In genomic region chr10:43118631-43119415, GRCh38 we compare ENCODE assay signal across 26 cellular contexts. TPM values are rescaled to one million over a fixed set of nuclear protein-coding genes. Genes with fewer than 3 reads are reported as not detected.
A peak's percentile ranks its signal among the peaks of the same experiment; 100 is the strongest.
DNase-seq lines count a peak whose midpoint lies in the region; ATAC-seq and TF ChIP-seq lines count a peak whose summit lies in the region.
"Had no signal": no experiment of that assay in that cellular context is flagged by ENCODE, and none has a peak within 500 bp of the region (broad histone marks: within the 10 kb centered on the region; RNA-seq: fewer than 3 reads in every experiment).

No MANE protein-coding gene starts in this region.

- ATAC-seq in activated CD8-positive, alpha-beta T cell treated with anti-CD3 and anti-CD28 coated beads, Interleukin-2, amount 10 ng/mL, durations not matched to agents 7 days and 5 days = no peak
- ATAC-seq in activated CD8-positive, alpha-beta T cell treated with anti-CD3 and anti-CD28 coated beads for 36 hours = no peak
- no peak for ATAC-seq in CD4-positive, CD25-positive, alpha-beta regulatory T cell (ENCODE audit: low read depth in 2 of 2)
- ATAC-seq in effector memory CD8-positive, alpha-beta T cell (replicated peaks) = no peak
- ATAC-seq in HG02884 (IDR thresholded peaks at IDR 0.05; ENCODE audit: unreplicated experiment) = no peak
- ATAC-seq: mucosa of descending colon, right cardiac atrium had no signal

- no peaks in the 10 kb centered on the region for H3K9me3 Mint-ChIP-seq in activated CD8-positive, alpha-beta T cell treated with anti-CD3 and anti-CD28 coated beads, Interleukin-2, amount 10 ng/mL, durations not matched to agents 7 days and 5 days (ENCODE audit: insufficient read depth)
- H3K9me3 Mint-ChIP-seq in activated CD8-positive, alpha-beta T cell treated with anti-CD3 and anti-CD28 coated beads for 36 hours = no peaks in the 10 kb centered on the region
- H3K9me3 Mint-ChIP-seq in CD4-positive, CD25-positive, alpha-beta regulatory T cell = no peaks in the 10 kb centered on the region
- no peaks in the 10 kb centered on the region for H3K9me3 Mint-ChIP-seq in effector memory CD8-positive, alpha-beta T cell
- H3K9me3 Mint-ChIP-seq in MCF 10A (ENCODE audit: unreplicated experiment) = no peaks in the 10 kb centered on the region
- H3K9me3 Mint-ChIP-seq: IgD-negative memory B cell, nephron progenitor cell had no signal

- CTCF ChIA-PET in activated CD8-positive, alpha-beta T cell treated with anti-CD3 and anti-CD28 coated beads, Interleukin-2, amount 10 ng/mL, durations not matched to agents 7 days and 5 days (lab: Charles Lee) = no interaction called here
- CTCF ChIA-PET in activated CD8-positive, alpha-beta T cell treated with anti-CD3 and anti-CD28 coated beads for 36 hours (lab: Charles Lee) = interaction anchor here (7.0 kb wide), 1 partner anchor 85 kb away, joined by 26 read pairs; no protein-coding TSS in a partner anchor
- CTCF ChIA-PET in MCF 10A (lab: Yijun Ruan, JAX) = interaction anchor here (1.2 kb wide), 1 partner anchor 9 kb away, joined by 3 read pairs; no protein-coding TSS in a partner anchor

- no peaks in the 10 kb centered on the region for H3K36me3 Mint-ChIP-seq in activated CD8-positive, alpha-beta T cell treated with anti-CD3 and anti-CD28 coated beads, Interleukin-2, amount 10 ng/mL, durations not matched to agents 7 days and 5 days (ENCODE audit: low read depth)
- no peaks in the 10 kb centered on the region for H3K36me3 Mint-ChIP-seq in activated CD8-positive, alpha-beta T cell treated with anti-CD3 and anti-CD28 coated beads for 36 hours (ENCODE audit: low read depth)
- H3K36me3 Mint-ChIP-seq in CD4-positive, CD25-positive, alpha-beta regulatory T cell = no peaks in the 10 kb centered on the region
- no peaks in the 10 kb centered on the region for H3K36me3 Mint-ChIP-seq in effector memory CD8-positive, alpha-beta T cell (ENCODE audit: insufficient read depth)
- no peaks in the 10 kb centered on the region for H3K36me3 Mint-ChIP-seq in MCF 10A (ENCODE audit: insufficient read depth, unreplicated experiment)
- H3K36me3 Mint-ChIP-seq: IgD-negative memory B cell had no signal

- H3K4me1 ChIP-seq in CD4-positive, CD25-positive, alpha-beta regulatory T cell (ENCODE audit: control insufficient read depth, insufficient read depth, low read length, poor library complexity, severe bottlenecking) = peaks cover 35% of the 10 kb centered on the region
- H3K4me1 ChIP-seq in osteoblast (ENCODE audit: insufficient read depth, low read length) (no peaks in the 10 kb centered on the region), uterus (no peaks in the 10 kb centered on the region)
- H3K4me1 ChIP-seq: HAP-1 had no signal

- intact Hi-C loops in activated CD8-positive, alpha-beta T cell treated with anti-CD3 and anti-CD28 coated beads for 36 hours (cut with micrococcal nuclease) = no loop called here
- intact Hi-C loops in uterus (cut with DNase I; ENCODE audit: low total_unique reads) = no loop called here
- intact Hi-C loops in MCF 10A (cut with micrococcal nuclease) = no loop called here

- no peaks in the 10 kb centered on the region for H3K27me3 ChIP-seq in CD4-positive, CD25-positive, alpha-beta regulatory T cell (ENCODE audit: control insufficient read depth, insufficient read depth, low read length)
- no peaks in the 10 kb centered on the region for H3K27me3 ChIP-seq in osteoblast (ENCODE audit: insufficient read depth, low read length)
- no peaks in the 10 kb centered on the region for H3K27me3 ChIP-seq in uterus
- H3K27me3 ChIP-seq: brain microvascular endothelial cell, upper lobe of left lung had no signal

- peak overlapping the region; percentile 52 for H3K27ac Mint-ChIP-seq in activated CD8-positive, alpha-beta T cell treated with anti-CD3 and anti-CD28 coated beads, Interleukin-2, amount 10 ng/mL, durations not matched to agents 7 days and 5 days
- H3K27ac Mint-ChIP-seq in activated CD8-positive, alpha-beta T cell treated with anti-CD3 and anti-CD28 coated beads for 36 hours = no peak overlapping the region
- peak overlapping the region in 2 of 3 donors; percentile 48 to 77 for H3K27ac Mint-ChIP-seq in CD4-positive, CD25-positive, alpha-beta regulatory T cell
- H3K27ac Mint-ChIP-seq in effector memory CD8-positive, alpha-beta T cell = peak overlapping the region; percentile 49 to 57
- H3K27ac Mint-ChIP-seq in MCF 10A (ENCODE audit: low read depth, unreplicated experiment) = no peak overlapping the region
- H3K27ac Mint-ChIP-seq: IgD-negative memory B cell, nephron progenitor cell had no signal

- H3K9me3 ChIP-seq in CD4-positive, CD25-positive, alpha-beta regulatory T cell (ENCODE audit: control insufficient read depth in 2 of 2, low read length in 2 of 2) = no peaks in the 10 kb centered on the region
- no peaks in the 10 kb centered on the region for H3K9me3 ChIP-seq in osteoblast (ENCODE audit: low read depth, low read length)
- H3K9me3 ChIP-seq in uterus = no peaks in the 10 kb centered on the region
- H3K9me3 ChIP-seq: HAP-1, mucosa of descending colon, upper lobe of left lung had no signal

- no peak overlapping the region for H3K4me3 ChIP-seq in CD4-positive, CD25-positive, alpha-beta regulatory T cell (ENCODE audit: low read depth, low read length)
- no peak overlapping the region for H3K4me3 ChIP-seq in osteoblast (ENCODE audit: insufficient read depth, low read length)
- no peak overlapping the region for H3K4me3 ChIP-seq in uterus
- H3K4me3 ChIP-seq: HAP-1, mucosa of descending colon, upper lobe of left lung had no signal

- no peak overlapping the region for H3K27ac ChIP-seq in CD4-positive, CD25-positive, alpha-beta regulatory T cell (ENCODE audit: insufficient read depth, low read length, poor library complexity, severe bottlenecking)
- no peak overlapping the region for H3K27ac ChIP-seq in osteoblast (ENCODE audit: low read depth, low read length)
- no peak overlapping the region for H3K27ac ChIP-seq in uterus
- H3K27ac ChIP-seq: brain microvascular endothelial cell, upper lobe of left lung had no signal

- BruUV-seq in MCF 10A (replicated peaks; lab: Mats Ljungman, UMichigan) = no TSS peak

- POLR2A ChIA-PET in activated CD8-positive, alpha-beta T cell treated with anti-CD3 and anti-CD28 coated beads, Interleukin-2, amount 10 ng/mL, durations not matched to agents 7 days and 5 days (lab: Charles Lee) = interaction anchor here (0.5 to 4.5 kb wide), 2 partner anchors 20 to 40 kb away, joined by 4 to 155 read pairs; partner anchors contain the start of gene CSGALNACT2
- POLR2A ChIA-PET in activated CD8-positive, alpha-beta T cell treated with anti-CD3 and anti-CD28 coated beads for 36 hours (lab: Charles Lee) = interaction anchor here (2.7 kb wide), 1 partner anchor 11 kb away, joined by 9 read pairs; no protein-coding TSS in a partner anchor
- POLR2A ChIA-PET in MCF 10A (lab: Yijun Ruan, JAX) = no interaction called here

- TF ChIP-seq CTCF in activated CD8-positive, alpha-beta T cell treated with anti-CD3 and anti-CD28 coated beads for 36 hours (IDR thresholded peaks at IDR 0.05) = no peak
- TF ChIP-seq CTCF in osteoblast (IDR thresholded peaks at IDR 0.05; ENCODE audit: extremely low read depth, low read depth, low read length) (no peak), uterus (IDR thresholded peaks at IDR 0.05) (no peak), MCF 10A (IDR thresholded peaks at IDR 0.05; ENCODE audit: unreplicated experiment) (no peak)

- TF ChIP-seq POLR2A in uterus (IDR thresholded peaks at IDR 0.05) = no peak

- H2AFZ ChIP-seq in osteoblast (ENCODE audit: low read length) = no peak overlapping the region

- H3K4me1 Mint-ChIP-seq in activated CD8-positive, alpha-beta T cell treated with anti-CD3 and anti-CD28 coated beads, Interleukin-2, amount 10 ng/mL, durations not matched to agents 7 days and 5 days (ENCODE audit: low read depth) = peaks cover 44% of the 10 kb centered on the region
- peaks cover 24% of the 10 kb centered on the region for H3K4me1 Mint-ChIP-seq in activated CD8-positive, alpha-beta T cell treated with anti-CD3 and anti-CD28 coated beads for 36 hours (ENCODE audit: low read depth)
- peaks cover 12 to 38% (median 25%) of the 10 kb centered on the region in 4 donors for H3K4me1 Mint-ChIP-seq in CD4-positive, CD25-positive, alpha-beta regulatory T cell
- peaks cover 21 to 23% of the 10 kb centered on the region in 2 donors for H3K4me1 Mint-ChIP-seq in effector memory CD8-positive, alpha-beta T cell (ENCODE audit: low read depth in 2 of 2)
- H3K4me1 Mint-ChIP-seq in MCF 10A (ENCODE audit: insufficient read depth, unreplicated experiment) = no peaks in the 10 kb centered on the region

- no peaks in the 10 kb centered on the region for H4K20me1 ChIP-seq in osteoblast (ENCODE audit: insufficient read depth, low read length)

- no peaks in the 10 kb centered on the region for H3K27me3 Mint-ChIP-seq in activated CD8-positive, alpha-beta T cell treated with anti-CD3 and anti-CD28 coated beads, Interleukin-2, amount 10 ng/mL, durations not matched to agents 7 days and 5 days (ENCODE audit: low read depth)
- no peaks in the 10 kb centered on the region for H3K27me3 Mint-ChIP-seq in activated CD8-positive, alpha-beta T cell treated with anti-CD3 and anti-CD28 coated beads for 36 hours
- no peaks in the 10 kb centered on the region for H3K27me3 Mint-ChIP-seq in CD4-positive, CD25-positive, alpha-beta regulatory T cell
- no peaks in the 10 kb centered on the region for H3K27me3 Mint-ChIP-seq in effector memory CD8-positive, alpha-beta T cell
- H3K27me3 Mint-ChIP-seq in MCF 10A (ENCODE audit: insufficient read depth, unreplicated experiment) = no peaks in the 10 kb centered on the region
- H3K27me3 Mint-ChIP-seq: IgD-negative memory B cell had no signal

- H3K79me2 ChIP-seq in osteoblast (ENCODE audit: insufficient read depth, low read length) = no peaks in the 10 kb centered on the region

- H3K4me3 Mint-ChIP-seq in activated CD8-positive, alpha-beta T cell treated with anti-CD3 and anti-CD28 coated beads, Interleukin-2, amount 10 ng/mL, durations not matched to agents 7 days and 5 days = no peak overlapping the region
- no peak overlapping the region for H3K4me3 Mint-ChIP-seq in activated CD8-positive, alpha-beta T cell treated with anti-CD3 and anti-CD28 coated beads for 36 hours
- H3K4me3 Mint-ChIP-seq in CD4-positive, CD25-positive, alpha-beta regulatory T cell = no peak overlapping the region
- H3K4me3 Mint-ChIP-seq in effector memory CD8-positive, alpha-beta T cell = no peak overlapping the region
- H3K4me3 Mint-ChIP-seq in MCF 10A (ENCODE audit: unreplicated experiment) = no peak overlapping the region
- H3K4me3 Mint-ChIP-seq: nephron progenitor cell had no signal

- no peak for DNase-seq in activated CD8-positive, alpha-beta T cell treated with anti-CD3 and anti-CD28 coated beads, Interleukin-2, amount 10 ng/mL, durations not matched to agents 7 days and 5 days
- DNase-seq in activated CD8-positive, alpha-beta T cell treated with anti-CD3 and anti-CD28 coated beads for 36 hours = no peak
- no peak for DNase-seq in CD4-positive, CD25-positive, alpha-beta regulatory T cell
- DNase-seq in effector memory CD8-positive, alpha-beta T cell = no peak
- DNase-seq in osteoblast (ENCODE audit: insufficient read length, low spot score, missing footprints) = peak; percentile 65
- no peak for DNase-seq in uterus
- no peak for DNase-seq in MCF 10A (ENCODE audit: unreplicated experiment)
- DNase-seq: activated CD4-positive, CD25-positive, alpha-beta regulatory T cell treated with anti-CD3 and anti-CD28 coated beads, Interleukin-2, amount 50 U/mL, for 72 hours; amniotic stem cell; brain microvascular endothelial cell; C1 segment of cervical spinal cord; DND-41; effector CD4-positive, alpha-beta T cell; islet precursor cell; NCI-H1092; NCI-H2029 treated with DMSO at 0.1 percent for 48 hours; NCI-H748 treated with DMSO at 0.1 percent for 48 hours; nephron progenitor cell; SIG-M5; stimulated activated CD4-positive, alpha-beta T cell treated with anti-CD3 and anti-CD28 coated beads, Interleukin-2, amount 100 ng/mL, for 48 hours had no signal

- H3K4me2 ChIP-seq in osteoblast (ENCODE audit: insufficient read depth, low read length) = no peak overlapping the region

- H3K36me3 ChIP-seq in CD4-positive, CD25-positive, alpha-beta regulatory T cell (ENCODE audit: control insufficient read depth, insufficient read depth, low read length) = no peaks in the 10 kb centered on the region
- H3K36me3 ChIP-seq in osteoblast (ENCODE audit: insufficient read depth, low read length) (no peaks in the 10 kb centered on the region), uterus (no peaks in the 10 kb centered on the region)
- H3K36me3 ChIP-seq: brain microvascular endothelial cell, HAP-1, upper lobe of left lung had no signal

RNA-seq across cellular contexts. Expression of gene CSGALNACT2, which starts 19.4 kb away (rescaled TPM):
- 10 to 100 TPM; 29.2 to 30.4 TPM for total RNA-seq in activated CD8-positive, alpha-beta T cell treated with anti-CD3 and anti-CD28 coated beads, Interleukin-2, amount 10 ng/mL, durations not matched to agents 7 days and 5 days
- total RNA-seq in activated CD8-positive, alpha-beta T cell treated with anti-CD3 and anti-CD28 coated beads for 36 hours = 10 to 100 TPM; 15.3 to 15.5 TPM
- 69.4 TPM for total RNA-seq in CD4-positive, CD25-positive, alpha-beta regulatory T cell
- polyA plus RNA-seq in CD4-positive, CD25-positive, alpha-beta regulatory T cell = 10 to 100 TPM; 17.2 to 26.3 (median 22.8) TPM
- total RNA-seq in osteoblast = 31.8 and 37.7 TPM in 2 replicates
- 10 to 100 TPM; 18.4 to 43.7 (median 25.1) TPM for total RNA-seq in uterus
- 30.0 and 32.8 TPM in 2 replicates for total RNA-seq in MCF 10A (2022)

RNA-seq across cellular contexts. Expression of gene RET, which starts 42.0 kb away (rescaled TPM):
- under 1 TPM; 0.13 to 0.34 TPM for total RNA-seq in activated CD8-positive, alpha-beta T cell treated with anti-CD3 and anti-CD28 coated beads, Interleukin-2, amount 10 ng/mL, durations not matched to agents 7 days and 5 days
- under 1 TPM; 0.13 to 0.47 TPM for total RNA-seq in activated CD8-positive, alpha-beta T cell treated with anti-CD3 and anti-CD28 coated beads for 36 hours
- total RNA-seq in CD4-positive, CD25-positive, alpha-beta regulatory T cell = 0.37 TPM
- polyA plus RNA-seq in CD4-positive, CD25-positive, alpha-beta regulatory T cell = not detected
- total RNA-seq in osteoblast (under 0.01 TPM in 2 replicates), uterus (1 to 10 TPM in 2 of 4 donors, under 1 TPM in 2; under 0.01 to 6.3 (median 1.0) TPM), MCF 10A (2022) (not detected in 2 replicates)

Comparison
In these comparisons a context has a peak if more than half of its experiments do, and no peak if none do; other contexts are left out.
1. H3K27ac Mint-ChIP-seq: peak in activated CD8-positive, alpha-beta T cell treated with anti-CD3 and anti-CD28 coated beads, Interleukin-2, amount 10 ng/mL, durations not matched to agents 7 days and 5 days (single experiment), CD4-positive, CD25-positive, alpha-beta regulatory T cell (2 of 3) and effector memory CD8-positive, alpha-beta T cell (2 of 2); none in activated CD8-positive, alpha-beta T cell treated with anti-CD3 and anti-CD28 coated beads for 36 hours (single experiment) and MCF 10A (single experiment).